14 cellular contexts compared by ENCODE assay signal in genomic region chr9:130199605-130200004, GRCh38. TPM values are rescaled to one million over a fixed set of nuclear protein-coding genes. Genes with fewer than 3 reads are reported as not detected.
DNase-seq lines count a peak whose midpoint lies in the region; ATAC-seq and TF ChIP-seq lines count a peak whose summit lies in the region.
"Had no signal": no experiment of that assay in that cellular context is flagged by ENCODE, and none has a peak within 500 bp of the region (broad histone marks: within the 10 kb centered on the region; RNA-seq: fewer than 3 reads in every experiment).

No MANE protein-coding gene starts in this region.

- WGBS in thyroid gland, 2 donors: 37 to 40% methylated on average over 8 of the region's 8 CpGs

- peaks cover 9% of the 10 kb centered on the region for H3K4me1 Mint-ChIP-seq in GM23338
- H3K4me1 Mint-ChIP-seq: naive B cell; stimulated activated memory B cell treated with anti-CD40 and anti-IgM and Interleukin-4, amounts not matched to agents 10 μg/mL and 1 μg/mL and 100 μg/mL, for 72 hours had no signal

- TF ChIP-seq CTCF in right atrium auricular region (IDR thresholded peaks at IDR 0.05) (no peak), thyroid gland (IDR thresholded peaks at IDR 0.05) (no peak), OCI-LY7 (conservative IDR thresholded peaks at IDR 0.05; ENCODE audit: low read length) (no peak), GM23338 (conservative IDR thresholded peaks at IDR 0.05; ENCODE audit: low read depth in 2 of 2) (no peak)

- no peaks in the 10 kb centered on the region for H3F3A ChIP-seq in GM23338 (replicated peaks; ENCODE audit: low read depth)

- H4K20me1 ChIP-seq in OCI-LY7 (ENCODE audit: insufficient read depth, low read length) (no peaks in the 10 kb centered on the region), GM23338 (replicated peaks; ENCODE audit: insufficient read depth) (no peaks in the 10 kb centered on the region)

- intact Hi-C loops in thyroid gland (cut with DNase I) (no loop called here), OCI-LY7 (cut with micrococcal nuclease; ENCODE audit: unreplicated experiment) (no loop called here)

- H3K4me1 ChIP-seq in right atrium auricular region: peaks cover 0 to 41% of the 10 kb centered on the region in 2 donors
- peaks cover 80 to 89% of the 10 kb centered on the region in 2 donors for H3K4me1 ChIP-seq in thyroid gland
- no peaks in the 10 kb centered on the region for H3K4me1 ChIP-seq in OCI-LY7 (ENCODE audit: insufficient read depth, low read length, poor library complexity, severe bottlenecking)
- no peaks in the 10 kb centered on the region for H3K4me1 ChIP-seq in GM23338 (ENCODE audit: insufficient read depth)

- CTCF ChIA-PET in OCI-LY7 (lab: Charles Lee; ENCODE audit: unreplicated experiment): no interaction called here

- no peak overlapping the region for H3K4me3 Mint-ChIP-seq in GM23338
- H3K4me3 Mint-ChIP-seq: activated T-cell treated with anti-CD3 and anti-CD28 coated beads, Interleukin-2, amount 50 U/mL, for 24 hours; stimulated activated memory B cell treated with anti-CD40 and anti-IgM and Interleukin-4, amounts not matched to agents 10 μg/mL and 1 μg/mL and 100 μg/mL, for 72 hours had no signal

- DNase-seq in NCI-H2107 treated with DMSO at 0.1 percent for 48 hours (lab: John Stamatoyannopoulos, UW; ENCODE audit: unreplicated experiment): peak; percentile 51
- DNase-seq in NCI-H2107 (lab: John Stamatoyannopoulos, UW): no peak
- peak; percentile 93 for DNase-seq in astrocyte of the hippocampus (ENCODE audit: low read depth, low spot score)
- DNase-seq in right atrium auricular region (ENCODE audit: low spot score): no peak
- peak; percentile 91 for DNase-seq in thyroid gland
- no peak for DNase-seq in activated CD8-positive, alpha-beta memory T cell treated with anti-CD3 and anti-CD28 coated beads, Interleukin-2, amount 50 U/mL, for 4 hours
- no peak for DNase-seq in OCI-LY7 (ENCODE audit: low spot score)
- no peak for DNase-seq in GM23338 (ENCODE audit: low spot score)
- DNase-seq: activated T-cell treated with anti-CD3 and anti-CD28 coated beads, Interleukin-2, amount 50 U/mL, for 24 hours; cortex of kidney; naive B cell; PC-9 had no signal

- no peaks in the 10 kb centered on the region for H3K79me2 ChIP-seq in OCI-LY7 (ENCODE audit: insufficient read depth, low read depth, low read length)
- peaks cover 18% of the 10 kb centered on the region for H3K79me2 ChIP-seq in GM23338 (replicated peaks; ENCODE audit: insufficient read depth)

- ATAC-seq in GM23338: no peak
- ATAC-seq: A549; stimulated activated memory B cell treated with anti-CD40 and anti-IgM and Interleukin-4, amounts not matched to agents 10 μg/mL and 1 μg/mL and 100 μg/mL, for 72 hours had no signal

- H3K27ac Mint-ChIP-seq in GM23338: no peak overlapping the region; the same call in 1 of the 2 replicates
- H3K27ac Mint-ChIP-seq: activated T-cell treated with anti-CD3 and anti-CD28 coated beads, Interleukin-2, amount 50 U/mL, for 24 hours; stimulated activated memory B cell treated with anti-CD40 and anti-IgM and Interleukin-4, amounts not matched to agents 10 μg/mL and 1 μg/mL and 100 μg/mL, for 72 hours had no signal

- H3K4me3 ChIP-seq in right atrium auricular region (no peak overlapping the region), thyroid gland (replicated peaks in 1 of 3) (no peak overlapping the region), OCI-LY7 (ENCODE audit: low read depth, low read length, poor library complexity, severe bottlenecking) (no peak overlapping the region), GM23338 (no peak overlapping the region)
- H3K4me3 ChIP-seq: A549, PC-9 had no signal

- H3K36me3 ChIP-seq in right atrium auricular region: no peaks in the 10 kb centered on the region
- H3K36me3 ChIP-seq in thyroid gland: no peaks in the 10 kb centered on the region
- no peaks in the 10 kb centered on the region for H3K36me3 ChIP-seq in OCI-LY7 (ENCODE audit: insufficient read depth, low read length)
- no peaks in the 10 kb centered on the region for H3K36me3 ChIP-seq in GM23338 (ENCODE audit: insufficient read depth)

- H3K9me3 Mint-ChIP-seq in GM23338: no peaks in the 10 kb centered on the region
- H3K9me3 Mint-ChIP-seq: activated T-cell treated with anti-CD3 and anti-CD28 coated beads, Interleukin-2, amount 50 U/mL, for 24 hours; naive B cell; stimulated activated memory B cell treated with anti-CD40 and anti-IgM and Interleukin-4, amounts not matched to agents 10 μg/mL and 1 μg/mL and 100 μg/mL, for 72 hours had no signal

- H3K36me3 Mint-ChIP-seq in GM23338 (ENCODE audit: low read depth): no peaks in the 10 kb centered on the region
- H3K36me3 Mint-ChIP-seq: naive B cell; stimulated activated memory B cell treated with anti-CD40 and anti-IgM and Interleukin-4, amounts not matched to agents 10 μg/mL and 1 μg/mL and 100 μg/mL, for 72 hours had no signal

- H3K27ac ChIP-seq in right atrium auricular region (peak overlapping the region; percentile 39 to 43), thyroid gland (peak overlapping the region; percentile 97 to 98 (median 98)), OCI-LY7 (ENCODE audit: low read depth, low read length, poor library complexity, severe bottlenecking) (no peak overlapping the region), GM23338 (ENCODE audit: low read depth) (no peak overlapping the region)
- H3K27ac ChIP-seq: A549, PC-9 had no signal

- H2AFZ ChIP-seq in OCI-LY7 (ENCODE audit: low read length) (no peak overlapping the region), GM23338 (no peak overlapping the region)
- H2AFZ ChIP-seq: PC-9 had no signal

- no TSS peak for BruUV-seq in OCI-LY7 (replicated peaks; lab: Mats Ljungman, UMichigan)

- no peak overlapping the region for H3K4me2 ChIP-seq in OCI-LY7 (ENCODE audit: low read length)
- no peak overlapping the region for H3K4me2 ChIP-seq in GM23338
- H3K4me2 ChIP-seq: A549, PC-9 had no signal

- no peaks in the 10 kb centered on the region for H3K27me3 ChIP-seq in right atrium auricular region
- no peaks in the 10 kb centered on the region for H3K27me3 ChIP-seq in thyroid gland
- H3K27me3 ChIP-seq in GM23338 (ENCODE audit: insufficient read depth): no peaks in the 10 kb centered on the region

- TF ChIP-seq POLR2A in thyroid gland (IDR thresholded peaks at IDR 0.05): no peak

- H3K9me3 ChIP-seq in right atrium auricular region (no peaks in the 10 kb centered on the region), thyroid gland (no peaks in the 10 kb centered on the region), OCI-LY7 (ENCODE audit: low read length) (no peaks in the 10 kb centered on the region)
- H3K9me3 ChIP-seq: A549 had no signal

- peaks cover 9% of the 10 kb centered on the region for H3K27me3 Mint-ChIP-seq in GM23338 (ENCODE audit: insufficient read depth, low read depth, poor library complexity)
- H3K27me3 Mint-ChIP-seq: activated T-cell treated with anti-CD3 and anti-CD28 coated beads, Interleukin-2, amount 50 U/mL, for 24 hours had no signal

- H3K9me2 ChIP-seq in OCI-LY7 (ENCODE audit: insufficient read depth, low read length) (no peaks in the 10 kb centered on the region), GM23338 (ENCODE audit: insufficient read depth) (no peaks in the 10 kb centered on the region)

- POLR2A ChIA-PET in OCI-LY7 (lab: Charles Lee): interaction anchor here (0.7 kb wide), 1 partner anchor 56 kb away, joined by 3 read pairs; no protein-coding TSS in a partner anchor

TF ChIP-seq in GM23338, 12 proteins besides CTCF, POLR2A, EP300 and RAD21 (continues in another document):
- TF ChIP-seq JUNB (IDR thresholded peaks at IDR 0.05; ENCODE audit: unreplicated experiment) (no peak), CREB1 (CRISPR knock-in tag; IDR thresholded peaks at IDR 0.05; ENCODE audit: low read depth) (no peak), ZNF331 (CRISPR knock-in tag; IDR thresholded peaks at IDR 0.05; ENCODE audit: low read depth) (no peak), REST (IDR thresholded peaks at IDR 0.05; ENCODE audit: unreplicated experiment) (no peak)

RNA-seq across cellular contexts. Expression of gene NCS1, which starts 27.4 kb away (rescaled TPM):
- total RNA-seq in right atrium auricular region (10 to 100 TPM in 1 of 2 donors, 1 to 10 TPM in 1; 4.5 to 26.1 TPM), thyroid gland (10 to 100 TPM; 31.0 to 85.4 (median 61.2) TPM), OCI-LY7 (2022) (not detected in 2 replicates)
- not detected in 2 replicates for total RNA-seq in OCI-LY7 (2014; rRNA removed; shearing (Covaris generic))
- total RNA-seq in GM23338 (2014; rRNA removed; shearing (Covaris generic)): 28.8 and 34.3 TPM in 2 replicates
- polyA plus RNA-seq in GM23338 (2016; fragmentation: Nextera tagmentation; extraction: Ambion mirVana): 8.2 and 10.3 TPM in 2 replicates

Comparison
In these comparisons a context has a peak if more than half of its experiments do, and no peak if none do; other contexts are left out.
1. DNase-seq: peak in NCI-H2107 treated with DMSO at 0.1 percent for 48 hours (single experiment), astrocyte of the hippocampus (single experiment) and thyroid gland (2 of 2); none in NCI-H2107 (single experiment), right atrium auricular region (single experiment), activated CD8-positive, alpha-beta memory T cell treated with anti-CD3 and anti-CD28 coated beads, Interleukin-2, amount 50 U/mL, for 4 hours (single experiment), OCI-LY7 (single experiment) and GM23338 (single experiment).
2. H3K27ac ChIP-seq: peak in right atrium auricular region (2 of 2) and thyroid gland (3 of 3); none in OCI-LY7 (single experiment) and GM23338 (single experiment).
3. RNA of gene NCS1, which starts 27.4 kb away (total RNA-seq): 31.0 to 85.4 TPM in thyroid gland, 28.8 to 34.3 TPM in GM23338 and 4.5 to 26.1 TPM in right atrium auricular region; not detected in OCI-LY7; every median in the first group is over 4 times any median in the second.